20 cellular contexts compared by ENCODE assay signal in genomic region chr1:86621286-86621685, GRCh38.
A peak's percentile ranks its signal among the peaks of the same experiment; 100 is the strongest.
DNase-seq lines count a peak whose midpoint lies in the region; ATAC-seq and TF ChIP-seq lines count a peak whose summit lies in the region.
"Had no signal": no experiment of that assay in that cellular context is flagged by ENCODE, and none has a peak within 500 bp of the region (broad histone marks: within the 10 kb centered on the region; RNA-seq: fewer than 3 reads in every experiment).

No MANE protein-coding gene starts in this region.

- TF ChIP-seq CTCF in GM12873 (IDR thresholded peaks at IDR 0.05; ENCODE audit: insufficient read depth, low read depth, low read length, missing control alignments) (peak; percentile 10), SU-DHL-6 (IDR thresholded peaks at IDR 0.05; ENCODE audit: insufficient read depth, low read length, poor library complexity, severe bottlenecking) (peak; percentile 12), epithelial cell of proximal tubule (conservative IDR thresholded peaks at IDR 0.05; ENCODE audit: low read depth, low read length) (peak; percentile 6), upper lobe of left lung (IDR thresholded peaks at IDR 0.05) (no peak)

- no peak for ATAC-seq in upper lobe of left lung (ENCODE audit: low FRiP score in 2 of 2)
- ATAC-seq: GM23338, K562 had no signal

- TF ChIP-seq POLR2A in upper lobe of left lung (IDR thresholded peaks at IDR 0.05): no peak

- no peak for TF ChIP-seq EP300 in upper lobe of left lung (IDR thresholded peaks at IDR 0.05)

- H3F3A ChIP-seq in SU-DHL-6 (ENCODE audit: insufficient read depth): no peaks in the 10 kb centered on the region; the same call in none of the 2 replicates

- H4K20me1 ChIP-seq in SU-DHL-6 (ENCODE audit: low read depth, low read length): no peaks in the 10 kb centered on the region

- H3K27ac ChIP-seq in SU-DHL-6 (ENCODE audit: low read depth, low read length) (no peak overlapping the region), upper lobe of left lung (no peak overlapping the region)
- H3K27ac ChIP-seq: SJSA1 had no signal

- H3K9me2 ChIP-seq in SU-DHL-6 (replicated peaks; ENCODE audit: insufficient read depth, low read length): no peaks in the 10 kb centered on the region

- peak; percentile 27 for DNase-seq in NAMALWA (ENCODE audit: low spot score)
- no peak for DNase-seq in epithelial cell of proximal tubule (ENCODE audit: low read depth)
- DNase-seq in upper lobe of left lung: no peak
- DNase-seq in stimulated activated CD8-positive, alpha-beta memory T cell treated with anti-CD3 and anti-CD28 coated beads, Interleukin-4, amount 100 ng/mL, for 48 hours: no peak
- no peak for DNase-seq in SW480 (ENCODE audit: low spot score)
- DNase-seq: ACHN; AML-193; GDM1; HCEC 1CT; MV-4-11; NCI-H1417 treated with DMSO at 0.1 percent for 48 hours; NCI-H187 treated with DMSO at 0.1 percent for 48 hours; NCI-H345; NCI-H526; NK-92 treated with Interleukin-12 subunit alpha and Interleukin-12 subunit beta, amount 100 ng/mL, for 24 hours had no signal

- H3K36me3 ChIP-seq in SU-DHL-6 (ENCODE audit: low read length): no peaks in the 10 kb centered on the region
- no peaks in the 10 kb centered on the region for H3K36me3 ChIP-seq in upper lobe of left lung
- H3K36me3 ChIP-seq: SJSA1 had no signal

- H3K79me2 ChIP-seq in SU-DHL-6 (ENCODE audit: insufficient read depth, low read length): no peaks in the 10 kb centered on the region

- H3K9me3 ChIP-seq in SU-DHL-6 (ENCODE audit: insufficient read depth, low read length): no peaks in the 10 kb centered on the region
- H3K9me3 ChIP-seq in upper lobe of left lung: peaks cover 0 to 10% (median 0%) of the 10 kb centered on the region in 4 donors
- H3K9me3 ChIP-seq: SJSA1 had no signal

- H3K27me3 ChIP-seq in SU-DHL-6 (ENCODE audit: low read length): no peaks in the 10 kb centered on the region
- H3K27me3 ChIP-seq in upper lobe of left lung: no peaks in the 10 kb centered on the region
- H3K27me3 ChIP-seq: SJSA1 had no signal

- 55 to 67% methylated on average over 1 of the region's 1 CpG for WGBS in upper lobe of left lung, 2 donors

- no peak overlapping the region for H3K9ac ChIP-seq in SU-DHL-6 (ENCODE audit: low read length)

- no peak overlapping the region for H2AFZ ChIP-seq in SU-DHL-6 (ENCODE audit: low read depth, low read length, severe bottlenecking)
- H2AFZ ChIP-seq: GM23338 had no signal

- no peak overlapping the region for H3K4me2 ChIP-seq in SU-DHL-6 (ENCODE audit: low read depth, low read length, poor library complexity, severe bottlenecking)
- H3K4me2 ChIP-seq: GM23338 had no signal

- no peak overlapping the region for H3K4me3 ChIP-seq in SU-DHL-6 (ENCODE audit: insufficient read depth, low read length, poor library complexity, severe bottlenecking)
- no peak overlapping the region for H3K4me3 ChIP-seq in epithelial cell of proximal tubule (ENCODE audit: low read depth, low read length)
- H3K4me3 ChIP-seq in upper lobe of left lung: no peak overlapping the region
- H3K4me3 ChIP-seq: GM23338, K562, SJSA1 had no signal

- no peaks in the 10 kb centered on the region for H3K4me1 ChIP-seq in upper lobe of left lung
- H3K4me1 ChIP-seq: SJSA1 had no signal

Comparison
In these comparisons a context has a peak if more than half of its experiments do, and no peak if none do; other contexts are left out.
1. CTCF ChIP-seq: peak in GM12873 (single experiment), SU-DHL-6 (single experiment) and epithelial cell of proximal tubule (single experiment); none in upper lobe of left lung (0 of 6).